ENCODE assay signal across 1 cellular context in the genomic region with DNA sequence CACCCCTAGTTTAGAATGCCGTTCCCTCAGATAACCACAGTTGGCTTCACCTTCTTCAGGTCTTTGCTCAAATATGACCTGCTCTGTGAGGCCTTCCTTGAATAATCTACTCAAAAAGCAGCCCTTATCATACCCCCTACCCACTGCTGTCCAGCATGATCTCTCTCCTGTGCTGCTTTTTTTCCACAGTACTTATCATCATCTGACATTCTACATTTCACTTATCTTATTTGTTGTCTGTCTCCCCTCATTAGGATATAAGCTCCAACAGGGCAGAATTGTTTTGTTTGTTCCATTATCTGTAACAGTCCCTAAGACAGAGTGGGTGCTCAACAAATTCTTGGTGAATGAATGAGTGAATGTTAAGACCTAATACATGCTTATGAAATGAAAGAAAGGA.
TF ChIP-seq lines count a peak whose summit lies in the region.

No MANE protein-coding gene starts in this region.

TF ChIP-seq in HEK293, 187 proteins besides CTCF, POLR2A, EP300 and RAD21 (continued from another document):
- TF ChIP-seq REST (tag by site-specific recombination; IDR thresholded peaks at IDR 0.05) = peak; percentile 80
